1 cellular context compared by ENCODE assay signal in the genomic region with DNA sequence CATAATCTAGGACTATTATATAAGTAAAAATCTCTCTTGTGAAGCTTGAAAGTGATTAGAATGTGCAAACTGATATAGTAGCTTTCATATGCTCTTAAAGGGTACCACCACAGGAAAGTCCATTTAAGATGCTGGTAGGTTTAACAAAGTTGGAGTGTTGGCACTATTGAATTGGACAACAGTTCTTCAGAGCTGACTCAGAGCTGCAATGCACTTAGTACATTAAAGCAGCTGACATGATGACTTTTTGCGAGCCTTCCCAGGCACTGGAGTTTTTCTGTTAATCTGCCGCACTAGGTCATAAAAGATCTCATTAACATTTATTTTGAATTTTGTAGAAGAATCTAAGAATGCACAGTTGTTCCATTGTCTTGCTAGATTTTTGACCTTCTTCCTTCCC.
TF ChIP-seq lines count a peak whose summit lies in the region.

No MANE protein-coding gene starts in this region.

TF ChIP-seq in IMR-90, 13 proteins besides CTCF, POLR2A, EP300 and RAD21 (continued from another document):
- TF ChIP-seq MAFK (IDR thresholded peaks at IDR 0.05; ENCODE audit: low read depth, low read length) (no peak), RCOR1 (IDR thresholded peaks at IDR 0.05; ENCODE audit: insufficient replicate concordance, low read length) (no peak), CHD1 (IDR thresholded peaks at IDR 0.05; ENCODE audit: low read depth, low read length) (no peak)
